In the genomic region with DNA sequence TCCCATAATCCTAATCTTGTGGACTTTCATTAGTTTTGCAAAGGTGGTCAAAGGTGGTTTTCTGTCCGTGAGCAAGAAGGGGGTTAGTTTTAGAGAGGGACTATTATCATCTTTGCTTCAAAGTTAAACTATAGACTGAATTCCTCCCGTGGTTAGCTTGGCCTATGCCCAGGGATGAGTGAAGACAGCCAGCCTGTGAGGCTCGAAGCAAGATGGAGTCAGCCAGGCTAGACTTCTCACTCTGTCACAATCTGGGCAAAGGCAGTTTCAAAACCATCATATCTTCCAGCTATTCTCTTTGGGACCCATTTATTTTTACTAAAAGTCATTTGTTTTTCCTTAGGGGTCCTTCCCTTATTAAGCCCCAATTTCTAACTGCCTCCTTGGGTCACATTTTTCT, we compare ENCODE assay signal across 1 cellular context.
TF ChIP-seq lines count a peak whose summit lies in the region.

No MANE protein-coding gene starts in this region.

TF ChIP-seq in HepG2, 621 proteins besides CTCF, POLR2A, EP300 and RAD21:
- TF ChIP-seq, protein P1, sequence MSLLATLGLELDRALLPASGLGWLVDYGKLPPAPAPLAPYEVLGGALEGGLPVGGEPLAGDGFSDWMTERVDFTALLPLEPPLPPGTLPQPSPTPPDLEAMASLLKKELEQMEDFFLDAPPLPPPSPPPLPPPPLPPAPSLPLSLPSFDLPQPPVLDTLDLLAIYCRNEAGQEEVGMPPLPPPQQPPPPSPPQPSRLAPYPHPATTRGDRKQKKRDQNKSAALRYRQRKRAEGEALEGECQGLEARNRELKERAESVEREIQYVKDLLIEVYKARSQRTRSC (CRISPR knock-in tag; IDR thresholded peaks at IDR 0.05; ENCODE audit: low read depth): no peak
- TF ChIP-seq RFX3 (CRISPR knock-in tag; IDR thresholded peaks at IDR 0.05) (no peak), RBFOX2 (IDR thresholded peaks at IDR 0.05; ENCODE audit: low read depth, low read length) (no peak), SRSF1 (optimal IDR thresholded peaks at IDR 0.05; ENCODE audit: low read depth, low read length) (no peak), ATRX (CRISPR knock-in tag; IDR thresholded peaks at IDR 0.05; ENCODE audit: borderline replicate concordance) (no peak), MEF2D (CRISPR knock-in tag; IDR thresholded peaks at IDR 0.05) (no peak), FLYWCH1 (CRISPR knock-in tag; IDR thresholded peaks at IDR 0.05) (no peak), CEBPZ (IDR thresholded peaks at IDR 0.05; ENCODE audit: low read length) (no peak), ZNF180 (CRISPR knock-in tag; IDR thresholded peaks at IDR 0.05; ENCODE audit: borderline replicate concordance, low read depth) (no peak), KDM4B (CRISPR knock-in tag; IDR thresholded peaks at IDR 0.05) (no peak), ZFX (CRISPR knock-in tag; IDR thresholded peaks at IDR 0.05; ENCODE audit: low read depth) (no peak), PAX8 (CRISPR knock-in tag; IDR thresholded peaks at IDR 0.05; ENCODE audit: borderline replicate concordance) (no peak), ZNF280B (CRISPR knock-in tag; IDR thresholded peaks at IDR 0.05; ENCODE audit: borderline replicate concordance) (no peak)
- TF ChIP-seq, protein P2, sequence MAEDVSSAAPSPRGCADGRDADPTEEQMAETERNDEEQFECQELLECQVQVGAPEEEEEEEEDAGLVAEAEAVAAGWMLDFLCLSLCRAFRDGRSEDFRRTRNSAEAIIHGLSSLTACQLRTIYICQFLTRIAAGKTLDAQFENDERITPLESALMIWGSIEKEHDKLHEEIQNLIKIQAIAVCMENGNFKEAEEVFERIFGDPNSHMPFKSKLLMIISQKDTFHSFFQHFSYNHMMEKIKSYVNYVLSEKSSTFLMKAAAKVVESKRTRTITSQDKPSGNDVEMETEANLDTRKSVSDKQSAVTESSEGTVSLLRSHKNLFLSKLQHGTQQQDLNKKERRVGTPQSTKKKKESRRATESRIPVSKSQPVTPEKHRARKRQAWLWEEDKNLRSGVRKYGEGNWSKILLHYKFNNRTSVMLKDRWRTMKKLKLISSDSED (CRISPR knock-in tag; IDR thresholded peaks at IDR 0.05): no peak
- TF ChIP-seq, protein P3, sequence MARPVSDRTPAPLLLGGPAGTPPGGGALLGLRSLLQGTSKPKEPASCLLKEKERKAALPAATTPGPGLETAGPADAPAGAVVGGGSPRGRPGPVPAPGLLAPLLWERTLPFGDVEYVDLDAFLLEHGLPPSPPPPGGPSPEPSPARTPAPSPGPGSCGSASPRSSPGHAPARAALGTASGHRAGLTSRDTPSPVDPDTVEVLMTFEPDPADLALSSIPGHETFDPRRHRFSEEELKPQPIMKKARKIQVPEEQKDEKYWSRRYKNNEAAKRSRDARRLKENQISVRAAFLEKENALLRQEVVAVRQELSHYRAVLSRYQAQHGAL (CRISPR knock-in tag; IDR thresholded peaks at IDR 0.05; ENCODE audit: not compliant biosample characterization): no peak
